ENCODE assay signal across 9 cellular contexts in genomic region chr3:104102386-104102785, GRCh38.
DNase-seq lines count a peak whose midpoint lies in the region; ATAC-seq, FAIRE-seq and TF ChIP-seq lines count a peak whose summit lies in the region.
"Had no signal": no experiment of that assay in that cellular context is flagged by ENCODE, and none has a peak within 500 bp of the region (broad histone marks: within the 10 kb centered on the region; RNA-seq: fewer than 3 reads in every experiment).

No MANE protein-coding gene starts in this region.

- peaks cover 8% of the 10 kb centered on the region for H3K4me1 ChIP-seq in cardiac muscle cell (ENCODE audit: low read depth)
- no peaks in the 10 kb centered on the region for H3K4me1 ChIP-seq in RWPE2 (ENCODE audit: insufficient read depth, poor library complexity, severe bottlenecking)
- no peaks in the 10 kb centered on the region for H3K4me1 ChIP-seq in foreskin keratinocyte
- no peaks in the 10 kb centered on the region for H3K4me1 ChIP-seq in sigmoid colon

- no peak overlapping the region for H3K4me3 ChIP-seq in cardiac muscle cell
- no peak overlapping the region for H3K4me3 ChIP-seq in Jurkat, Clone E6-1 (ENCODE audit: low read length)
- H3K4me3 ChIP-seq in RWPE2 (ENCODE audit: severe bottlenecking): no peak overlapping the region
- H3K4me3 ChIP-seq in sigmoid colon: no peak overlapping the region

- TF ChIP-seq CTCF in cardiac muscle cell (IDR thresholded peaks at IDR 0.05; ENCODE audit: low read depth, low read length): peak; percentile 64
- peak; percentile 69 for TF ChIP-seq CTCF in RWPE2 (IDR thresholded peaks at IDR 0.05; ENCODE audit: poor library complexity, severe bottlenecking)
- TF ChIP-seq CTCF in foreskin keratinocyte (conservative IDR thresholded peaks at IDR 0.05): peak; percentile 68
- no peak for TF ChIP-seq CTCF in sigmoid colon (IDR thresholded peaks at IDR 0.05)

- no peak overlapping the region for H3K27ac ChIP-seq in cardiac muscle cell
- no peak overlapping the region for H3K27ac ChIP-seq in RWPE2 (ENCODE audit: poor library complexity, severe bottlenecking)
- H3K27ac ChIP-seq in foreskin keratinocyte: no peak overlapping the region
- H3K27ac ChIP-seq in sigmoid colon: no peak overlapping the region
- H3K27ac ChIP-seq: epithelial cell of prostate had no signal

- H3K9me3 ChIP-seq in cardiac muscle cell (ENCODE audit: low read depth) (no peaks in the 10 kb centered on the region), RWPE2 (ENCODE audit: severe bottlenecking) (no peaks in the 10 kb centered on the region), sigmoid colon (no peaks in the 10 kb centered on the region)

- ATAC-seq in Right ventricle myocardium superior (ENCODE audit: poor library complexity): no peak
- ATAC-seq in RWPE2 (ENCODE audit: low read depth): peak; percentile 53; the same call in 2 of the 3 replicates
- ATAC-seq in foreskin keratinocyte: peak; percentile 83

- 10 to 18% methylated on average over 3 of the region's 3 CpGs for WGBS in sigmoid colon, 2 donors

- DNase-seq in cardiac muscle cell (ENCODE audit: low read depth in 1 of 2, low spot score in 1 of 2) (peak; percentile 63 to 68), Right ventricle myocardium superior (no peak), H54 (ENCODE audit: insufficient read length, low spot score) (peak; percentile 4), RWPE2 (ENCODE audit: low spot score) (no peak), foreskin keratinocyte (peak; percentile 13 to 56), superior temporal gyrus (ENCODE audit: extremely low spot score) (peak; percentile 60), sigmoid colon (no peak)
- peak; percentile 35 for DNase-seq in Jurkat, Clone E6-1 (ENCODE audit: low read depth, low spot score)

- intact Hi-C loops in Right ventricle myocardium superior (cut with DNase I) (no loop called here), sigmoid colon (cut with DNase I) (no loop called here)

- TF ChIP-seq EP300 in sigmoid colon (IDR thresholded peaks at IDR 0.05): no peak

- H3K36me3 ChIP-seq in cardiac muscle cell (no peaks in the 10 kb centered on the region), RWPE2 (ENCODE audit: low read depth) (no peaks in the 10 kb centered on the region), sigmoid colon (no peaks in the 10 kb centered on the region)

- peak; percentile 98 for FAIRE-seq in H54 (lab: Jason Lieb, UNC)

- no peak for TF ChIP-seq POLR2A in H54 (IDR thresholded peaks at IDR 0.05; ENCODE audit: low read depth, low read length)
- TF ChIP-seq POLR2A in sigmoid colon (IDR thresholded peaks at IDR 0.05): no peak

- no peaks in the 10 kb centered on the region for H3K27me3 ChIP-seq in cardiac muscle cell
- no peaks in the 10 kb centered on the region for H3K27me3 ChIP-seq in RWPE2 (ENCODE audit: insufficient read depth, poor library complexity, severe bottlenecking)
- H3K27me3 ChIP-seq in foreskin keratinocyte: no peaks in the 10 kb centered on the region
- no peaks in the 10 kb centered on the region for H3K27me3 ChIP-seq in sigmoid colon

Comparison
In these comparisons a context has a peak if more than half of its experiments do, and no peak if none do; other contexts are left out.
1. DNase-seq: peak in cardiac muscle cell (2 of 2), H54 (single experiment), Jurkat, Clone E6-1 (single experiment), foreskin keratinocyte (2 of 2) and superior temporal gyrus (single experiment); none in Right ventricle myocardium superior (single experiment), RWPE2 (single experiment) and sigmoid colon (single experiment).
2. CTCF ChIP-seq: peak in cardiac muscle cell (single experiment), RWPE2 (single experiment) and foreskin keratinocyte (single experiment); none in sigmoid colon (0 of 4).